Comparison of ENCODE assay signal across 8 cellular contexts in the genomic region with DNA sequence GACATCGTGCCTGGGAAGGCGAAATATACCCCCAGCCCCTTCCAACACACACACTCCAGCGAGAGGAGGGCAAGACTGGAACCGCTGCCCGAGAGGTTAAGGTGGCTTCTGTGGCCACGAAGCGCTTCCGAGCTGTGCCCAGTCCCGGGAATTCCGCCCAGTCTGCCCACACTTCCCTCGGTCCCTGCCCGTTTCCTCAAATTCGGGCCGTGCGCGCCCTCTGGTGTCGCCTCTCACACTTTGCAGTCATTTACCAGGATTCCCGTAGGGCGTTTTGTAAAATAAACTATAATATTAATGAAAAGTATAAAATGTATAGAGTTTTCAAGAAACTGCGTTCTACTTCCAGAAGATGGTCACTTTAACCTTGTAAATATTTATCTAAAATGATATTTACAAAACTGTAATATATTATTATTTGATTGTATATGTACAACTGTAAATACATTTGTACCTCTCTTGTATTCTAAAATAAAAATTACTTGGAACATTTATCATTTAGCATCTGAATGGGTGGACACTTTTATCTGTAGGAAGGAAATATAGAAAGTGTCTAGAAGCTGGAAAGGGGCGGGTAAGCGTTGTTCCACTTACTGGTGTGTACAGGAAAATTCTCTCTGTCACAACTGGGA. TPM values are rescaled to one million over a fixed set of nuclear protein-coding genes. Genes with fewer than 3 reads are reported as not detected.
DNase-seq lines count a peak whose midpoint lies in the region; ATAC-seq and TF ChIP-seq lines count a peak whose summit lies in the region.

No MANE protein-coding gene starts in this region.

- H3K4me3 ChIP-seq in ascending aorta (peak overlapping the region; percentile 60 to 77), right cardiac atrium (ENCODE audit: low read length) (peak overlapping the region; percentile 50)

- H3K9me3 ChIP-seq in ascending aorta (no peaks in the 10 kb centered on the region), right cardiac atrium (ENCODE audit: control insufficient read depth, low read length) (no peaks in the 10 kb centered on the region)

- DNase-seq in GM04504 (ENCODE audit: low read depth) (peak; percentile 39), NCI-H128 (lab: John Stamatoyannopoulos, UW; ENCODE audit: unreplicated experiment) (peak; percentile 64), T follicular helper cell (ENCODE audit: low read depth) (peak; percentile 30), ascending aorta (ENCODE audit: low spot score in 2 of 2) (peak in 1 of 2 donors; percentile 86), right cardiac atrium (peak; percentile 80 to 89 (median 89)), retina (peak; percentile 82)

- peak; percentile 73 to 78 for ATAC-seq in right cardiac atrium
- ATAC-seq in GM21515 (IDR thresholded peaks at IDR 0.05; ENCODE audit: unreplicated experiment), result no peak
- no peak for ATAC-seq in HG02763 (IDR thresholded peaks at IDR 0.05; ENCODE audit: unreplicated experiment)

- H3K4me1 ChIP-seq in ascending aorta (peaks cover 2 to 11% of the 10 kb centered on the region in 2 donors), right cardiac atrium (ENCODE audit: control insufficient read depth, insufficient read depth, low read length) (peaks cover 2% of the 10 kb centered on the region)

- H3K27me3 ChIP-seq in ascending aorta (no peaks in the 10 kb centered on the region), right cardiac atrium (ENCODE audit: control insufficient read depth, insufficient read depth) (no peaks in the 10 kb centered on the region)

- H3K36me3 ChIP-seq in ascending aorta, result no peaks in the 10 kb centered on the region

- TF ChIP-seq CTCF in ascending aorta (IDR thresholded peaks at IDR 0.05), result peak; percentile 76 to 83 (median 79)

- intact Hi-C loops in ascending aorta (cut with DNase I), result loop anchor here (1.0 to 10.0 kb wide), 2 partner anchors 221 to 1672 kb away; partner anchors contain the start of gene SETX
- intact Hi-C loops in right cardiac atrium (cut with DNase I), result loop anchor here (1.0 to 5.0 kb wide), 4 partner anchors 50 to 222 kb away; no protein-coding TSS in a partner anchor

- no peak overlapping the region for H3K27ac ChIP-seq in ascending aorta
- H3K27ac ChIP-seq in right cardiac atrium (ENCODE audit: low read length), result no peak overlapping the region

- WGBS in right cardiac atrium, result 4% methylated on average over 22 of the region's 22 CpGs

RNA-seq across cellular contexts. Expression of gene EXOSC2, which starts 11.0 kb away (rescaled TPM):
- 20.6 TPM for total RNA-seq in ascending aorta
- total RNA-seq in right cardiac atrium, result 10 to 100 TPM; 14.2 to 17.9 (median 15.5) TPM
- 11.0 TPM for polyA plus RNA-seq in right cardiac atrium

RNA-seq across cellular contexts. Expression of gene PRDM12, which starts 18.2 kb away (rescaled TPM):
- not detected for total RNA-seq in ascending aorta
- not detected for total RNA-seq in right cardiac atrium
- polyA plus RNA-seq in right cardiac atrium, result 0.02 TPM

Comparison
In these comparisons a context has a peak if more than half of its experiments do, and no peak if none do; other contexts are left out.
1. ATAC-seq: peak in right cardiac atrium (2 of 2); none in GM21515 (single experiment) and HG02763 (single experiment).